Comparison of ENCODE assay signal across 19 cellular contexts in genomic region chr16:59859606-59860402, GRCh38.
"Had no signal": no experiment of that assay in that cellular context is flagged by ENCODE, and none has a peak within 500 bp of the region (broad histone marks: within the 10 kb centered on the region; RNA-seq: fewer than 3 reads in every experiment).

No MANE protein-coding gene starts in this region.

- H3K9me3 ChIP-seq: adrenal gland, lower lobe of right lung, right atrium auricular region, thoracic aorta had no signal

- H3K4me1 Mint-ChIP-seq: activated CD4-positive, alpha-beta T cell treated with anti-CD3 and anti-CD28 coated beads, Interleukin-2, amount 10 ng/mL, durations not matched to agents 7 days and 5 days; activated T-helper 17 cell treated with anti-CD3 and anti-CD28 coated beads, Interleukin-2, amount 50 U/mL, for 72 hours; naive thymus-derived CD4-positive, alpha-beta T cell; T-helper 17 cell had no signal

- H3K27me3 Mint-ChIP-seq: activated CD4-positive, alpha-beta T cell treated with anti-CD3 and anti-CD28 coated beads, Interleukin-2, amount 10 ng/mL, durations not matched to agents 7 days and 5 days; activated T-helper 17 cell treated with anti-CD3 and anti-CD28 coated beads, Interleukin-2, amount 50 U/mL, for 72 hours; naive thymus-derived CD4-positive, alpha-beta T cell; stimulated activated naive CD8-positive, alpha-beta T cell treated with anti-CD3 and anti-CD28 coated beads, Interleukin-15, Interleukin-2, amounts not matched to agents 100 ng/mL and 50 ng/mL, for 24 hours; T-helper 17 cell had no signal

- H3K9me3 Mint-ChIP-seq: activated naive CD4-positive, alpha-beta T cell treated with anti-CD3 and anti-CD28 coated beads for 36 hours had no signal

- H3K27ac Mint-ChIP-seq: activated CD4-positive, alpha-beta T cell treated with anti-CD3 and anti-CD28 coated beads, Interleukin-2, amount 10 ng/mL, durations not matched to agents 7 days and 5 days; activated naive CD4-positive, alpha-beta T cell treated with anti-CD3 and anti-CD28 coated beads for 36 hours; activated T-helper 17 cell treated with anti-CD3 and anti-CD28 coated beads, Interleukin-2, amount 50 U/mL, for 72 hours; naive thymus-derived CD4-positive, alpha-beta T cell; stimulated activated naive CD8-positive, alpha-beta T cell treated with anti-CD3 and anti-CD28 coated beads, Interleukin-15, Interleukin-2, amounts not matched to agents 100 ng/mL and 50 ng/mL, for 24 hours; T-helper 17 cell had no signal

- H3K36me3 ChIP-seq: adrenal gland, lower lobe of right lung, right atrium auricular region, thoracic aorta had no signal

- H3K4me3 Mint-ChIP-seq: activated CD4-positive, alpha-beta T cell treated with anti-CD3 and anti-CD28 coated beads, Interleukin-2, amount 10 ng/mL, durations not matched to agents 7 days and 5 days; activated naive CD4-positive, alpha-beta T cell treated with anti-CD3 and anti-CD28 coated beads for 36 hours; activated T-helper 17 cell treated with anti-CD3 and anti-CD28 coated beads, Interleukin-2, amount 50 U/mL, for 72 hours; naive thymus-derived CD4-positive, alpha-beta T cell; stimulated activated naive CD8-positive, alpha-beta T cell treated with anti-CD3 and anti-CD28 coated beads, Interleukin-15, Interleukin-2, amounts not matched to agents 100 ng/mL and 50 ng/mL, for 24 hours; T-helper 17 cell had no signal

- ATAC-seq: activated T-helper 17 cell treated with anti-CD3 and anti-CD28 coated beads, Interleukin-2, amount 50 U/mL, for 72 hours; foreskin keratinocyte; left cardiac atrium; lower lobe of right lung; naive thymus-derived CD4-positive, alpha-beta T cell; T-helper 17 cell had no signal

- H3K4me1 ChIP-seq: adrenal gland, foreskin keratinocyte, lower lobe of right lung, right atrium auricular region had no signal

- DNase-seq: activated CD4-positive, alpha-beta T cell treated with anti-CD3 and anti-CD28 coated beads, Interleukin-2, amount 10 ng/mL, durations not matched to agents 7 days and 5 days; activated CD4-positive, CD25-positive, alpha-beta regulatory T cell; activated naive CD4-positive, alpha-beta T cell treated with anti-CD3 and anti-CD28 coated beads for 36 hours; activated T-cell treated with anti-CD3 and anti-CD28 coated beads for 4 hours; adrenal gland; central memory CD4-positive, alpha-beta T cell; cortex of kidney; effector memory CD4-positive, alpha-beta T cell; left cardiac atrium; lower lobe of right lung; naive thymus-derived CD4-positive, alpha-beta T cell; stimulated activated CD4-positive, alpha-beta T cell treated with anti-CD3 and anti-CD28 coated beads, Interleukin-4, amount 100 ng/mL, for 1 hour; stimulated activated CD8-positive, alpha-beta memory T cell treated with anti-CD3 and anti-CD28 coated beads, Interleukin-4, amount 100 ng/mL, for 48 hours; T-helper 17 cell had no signal

- H3K4me3 ChIP-seq: adrenal gland, lower lobe of right lung, right atrium auricular region, thoracic aorta had no signal

- H3K27me3 ChIP-seq: adrenal gland, foreskin keratinocyte, right atrium auricular region had no signal

- H3K36me3 Mint-ChIP-seq: naive thymus-derived CD4-positive, alpha-beta T cell had no signal
